Comparison of ENCODE assay signal across 8 cellular contexts in the genomic region with DNA sequence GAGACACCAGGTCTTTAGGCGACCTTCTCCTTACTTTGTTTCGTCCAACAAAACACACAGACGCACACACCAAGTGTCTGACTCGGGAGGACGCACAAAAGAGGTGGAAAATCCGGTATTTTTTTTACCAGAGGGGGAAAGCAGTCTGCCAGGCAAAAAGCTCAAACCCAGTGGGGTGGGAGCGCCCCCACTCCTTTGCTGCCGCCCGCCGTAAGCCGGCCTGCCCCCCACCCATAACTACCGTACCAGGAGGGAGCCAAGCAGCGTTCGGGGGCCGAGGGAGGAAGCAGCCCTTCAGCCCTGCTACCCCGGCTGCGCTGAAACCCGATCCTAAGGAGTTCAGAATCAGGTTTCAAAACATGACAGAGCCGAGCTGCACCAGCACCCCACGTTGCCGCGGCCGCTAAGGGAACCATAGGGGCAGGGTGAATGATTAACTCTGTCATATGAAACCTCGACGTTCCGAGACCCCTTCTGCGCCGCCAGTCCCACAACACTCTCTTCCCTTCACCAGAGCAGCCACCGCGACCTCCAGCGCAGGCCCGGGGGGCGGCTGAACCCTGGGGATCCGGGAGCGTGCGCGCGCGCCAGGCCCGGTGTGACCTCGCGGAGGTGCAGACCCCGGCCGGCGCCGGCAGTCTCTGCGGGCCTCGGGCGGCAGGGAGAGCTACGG. TPM values are rescaled to one million over a fixed set of nuclear protein-coding genes. Genes with fewer than 3 reads are reported as not detected.
DNase-seq lines count a peak whose midpoint lies in the region; ATAC-seq, FAIRE-seq and TF ChIP-seq lines count a peak whose summit lies in the region.

No MANE protein-coding gene starts in this region.

- H3K9me3 ChIP-seq in HUES6 (ENCODE audit: control insufficient read depth, insufficient read depth, low read depth, low read length) (no peaks in the 10 kb centered on the region), kidney (ENCODE audit: control insufficient read depth in 1 of 2, low read length in 2 of 2) (no peaks in the 10 kb centered on the region)

- ATAC-seq in HG03045 (IDR thresholded peaks at IDR 0.05; ENCODE audit: unreplicated experiment), result no peak

- H3K27ac ChIP-seq in HUES6 (ENCODE audit: low read depth, low read length) (peak overlapping the region; percentile 49; the same call in 1 of the 2 replicates), brain microvascular endothelial cell (peak overlapping the region; percentile 20), kidney (ENCODE audit: low read depth in 2 of 2, low read length in 2 of 2) (peak overlapping the region in 1 of 2 donors; percentile 20)

- FAIRE-seq in kidney (lab: Jason Lieb, UNC), result no peak

- in situ Hi-C loops in brain microvascular endothelial cell (cut with HindIII; ENCODE audit: low pct_ligation_motif_present, low sequenced_read_pairs), result no loop called here

- intact Hi-C loops in kidney (cut with DNase I), result no loop called here

- H3K27me3 ChIP-seq in HUES6 (ENCODE audit: control insufficient read depth, insufficient read depth, low read length) (no peaks in the 10 kb centered on the region), brain microvascular endothelial cell (replicated peaks) (no peaks in the 10 kb centered on the region)

- H3K9ac ChIP-seq in HUES6 (ENCODE audit: low read length) (peak overlapping the region; percentile 82), kidney (ENCODE audit: low read length in 2 of 2) (peak overlapping the region; percentile 32 to 46)

- H3K36me3 ChIP-seq in HUES6 (ENCODE audit: control insufficient read depth, insufficient read depth, low read length) (peaks cover 32% of the 10 kb centered on the region), brain microvascular endothelial cell (replicated peaks) (peaks cover 9% of the 10 kb centered on the region), kidney (ENCODE audit: control insufficient read depth in 1 of 2, insufficient read depth in 2 of 2, low read length in 2 of 2) (peaks cover 0 to 4% of the 10 kb centered on the region in 2 donors)

- DNase-seq in NCI-H1417 (lab: John Stamatoyannopoulos, UW), result peak; percentile 42 to 77 (median 62)
- no peak for DNase-seq in NCI-H1417 treated with DMSO at 0.1 percent for 48 hours (lab: John Stamatoyannopoulos, UW)
- DNase-seq in SK-N-DZ (ENCODE audit: low spot score), result peak; percentile 38
- DNase-seq in brain microvascular endothelial cell, result peak; percentile 48
- peak; percentile 66 for DNase-seq in kidney
- peak; percentile 15 for DNase-seq in stimulated activated CD4-positive, alpha-beta T cell treated with anti-CD3 and anti-CD28 coated beads, Interleukin-4, amount 100 ng/mL, for 24 hours

- TF ChIP-seq CTCF in brain microvascular endothelial cell (IDR thresholded peaks at IDR 0.05; ENCODE audit: low read depth, low read length, missing control alignments), result no peak
- TF ChIP-seq CTCF in kidney (IDR thresholded peaks at IDR 0.05; ENCODE audit: borderline replicate concordance, extremely low read depth, insufficient read depth), result no peak

- H3K4me3 ChIP-seq in HUES6 (ENCODE audit: low read depth, low read length) (peak overlapping the region; percentile 98), brain microvascular endothelial cell (ENCODE audit: low read depth, low read length) (peak overlapping the region; percentile 92), kidney (ENCODE audit: low read length in 2 of 2) (peak overlapping the region; percentile 73 to 83)

- H3K4me1 ChIP-seq in HUES6 (ENCODE audit: control insufficient read depth, insufficient read depth, low read length), result peaks cover 21% of the 10 kb centered on the region
- H3K4me1 ChIP-seq in kidney (ENCODE audit: control insufficient read depth in 1 of 2, insufficient read depth in 1 of 2, low read depth in 1 of 2, low read length in 2 of 2), result peaks cover 0 to 3% of the 10 kb centered on the region in 2 donors

RNA-seq across cellular contexts. Expression of a gene that starts 1.9 kb away (rescaled TPM):
- polyA plus RNA-seq in SK-N-DZ (2014; cell fraction: cytosol; rRNA removed), result 5.5 and 5.6 TPM in 2 replicates
- polyA plus RNA-seq in SK-N-DZ (2014; cell fraction: nucleus; rRNA removed), result 4.7 and 5.3 TPM in 2 replicates
- total RNA-seq in kidney, result 2.8 TPM
- polyA plus RNA-seq in kidney (ENCODE audit: insufficient read depth, low read depth, low replicate concordance), result 0.75 TPM

RNA-seq across cellular contexts. Expression of a gene that starts 12.3 kb away (rescaled TPM):
- polyA plus RNA-seq in SK-N-DZ (2014; cell fraction: cytosol; rRNA removed), result 26.5 and 57.6 TPM in 2 replicates
- polyA plus RNA-seq in SK-N-DZ (2014; cell fraction: nucleus; rRNA removed), result 22.9 and 58.1 TPM in 2 replicates
- 29.6 TPM for total RNA-seq in kidney
- 41.6 TPM for polyA plus RNA-seq in kidney (ENCODE audit: insufficient read depth, low read depth, low replicate concordance)
